In the genomic region with DNA sequence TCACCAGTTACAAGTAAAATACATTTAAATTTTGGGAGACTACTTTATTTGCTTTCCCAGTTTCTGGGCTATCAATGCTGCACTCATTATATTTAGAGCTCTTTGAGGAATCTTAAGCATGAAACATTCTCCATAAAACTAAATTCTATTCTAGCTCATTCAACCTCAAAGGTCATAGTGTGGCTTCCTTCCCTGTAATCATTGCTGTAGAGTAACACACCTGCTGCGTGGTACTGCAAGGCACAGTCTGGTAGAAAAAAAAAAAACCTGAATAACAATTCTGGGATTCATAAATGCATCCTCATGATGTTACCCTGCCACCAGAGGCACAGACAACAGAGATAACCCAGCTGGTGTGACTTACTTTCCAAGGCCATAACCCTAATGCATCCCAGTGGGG, we compare ENCODE assay signal across 1 cellular context.
TF ChIP-seq lines count a peak whose summit lies in the region.

No MANE protein-coding gene starts in this region.

TF ChIP-seq in GM23338, 12 proteins besides CTCF, POLR2A, EP300 and RAD21 (continued from another document):
- TF ChIP-seq EZH2 (IDR thresholded peaks at IDR 0.05; ENCODE audit: low read depth, unreplicated experiment) (no peak), EZH2phosphoT487 (IDR thresholded peaks at IDR 0.05; ENCODE audit: unreplicated experiment) (no peak), POLR2AphosphoS5 (IDR thresholded peaks at IDR 0.05; ENCODE audit: low read depth) (no peak), ZNF331 (CRISPR knock-in tag; IDR thresholded peaks at IDR 0.05; ENCODE audit: low read depth) (no peak), CREB1 (CRISPR knock-in tag; IDR thresholded peaks at IDR 0.05; ENCODE audit: low read depth) (no peak), STAT1 (IDR thresholded peaks at IDR 0.05; ENCODE audit: unreplicated experiment) (no peak)
- TF ChIP-seq, protein P1, sequence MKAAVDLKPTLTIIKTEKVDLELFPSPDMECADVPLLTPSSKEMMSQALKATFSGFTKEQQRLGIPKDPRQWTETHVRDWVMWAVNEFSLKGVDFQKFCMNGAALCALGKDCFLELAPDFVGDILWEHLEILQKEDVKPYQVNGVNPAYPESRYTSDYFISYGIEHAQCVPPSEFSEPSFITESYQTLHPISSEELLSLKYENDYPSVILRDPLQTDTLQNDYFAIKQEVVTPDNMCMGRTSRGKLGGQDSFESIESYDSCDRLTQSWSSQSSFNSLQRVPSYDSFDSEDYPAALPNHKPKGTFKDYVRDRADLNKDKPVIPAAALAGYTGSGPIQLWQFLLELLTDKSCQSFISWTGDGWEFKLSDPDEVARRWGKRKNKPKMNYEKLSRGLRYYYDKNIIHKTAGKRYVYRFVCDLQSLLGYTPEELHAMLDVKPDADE (IDR thresholded peaks at IDR 0.05), result no peak
TF ChIP-seq in GM23338: peak in this region for 0.
